ENCODE assay signal across 26 cellular contexts in genomic region chr6:122647765-122648164, GRCh38. TPM values are rescaled to one million over a fixed set of nuclear protein-coding genes. Genes with fewer than 3 reads are reported as not detected.
"Had no signal": no experiment of that assay in that cellular context is flagged by ENCODE, and none has a peak within 500 bp of the region (broad histone marks: within the 10 kb centered on the region; RNA-seq: fewer than 3 reads in every experiment).

No MANE protein-coding gene starts in this region.

- H3K4me3 Mint-ChIP-seq: activated naive CD8-positive, alpha-beta T cell; activated T-cell treated with anti-CD3 and anti-CD28 coated beads, Interleukin-2, amount 50 U/mL, for 72 hours; mesothelial cell of epicardium; naive thymus-derived CD8-positive, alpha-beta T cell; neural crest cell had no signal

- H3K9me3 Mint-ChIP-seq: activated T-cell treated with anti-CD3 and anti-CD28 coated beads, Interleukin-2, amount 50 U/mL, for 72 hours; naive thymus-derived CD8-positive, alpha-beta T cell had no signal

- H3K36me3 Mint-ChIP-seq: activated naive CD8-positive, alpha-beta T cell; naive thymus-derived CD8-positive, alpha-beta T cell had no signal

- H3K4me1 Mint-ChIP-seq: naive thymus-derived CD8-positive, alpha-beta T cell had no signal

- H3K27ac Mint-ChIP-seq: activated naive CD8-positive, alpha-beta T cell; activated T-cell treated with anti-CD3 and anti-CD28 coated beads, Interleukin-2, amount 50 U/mL, for 72 hours; mesothelial cell of epicardium; naive thymus-derived CD8-positive, alpha-beta T cell had no signal

- ATAC-seq: activated T-cell treated with anti-CD3 and anti-CD28 coated beads, Interleukin-2, amount 50 U/mL, for 72 hours; body of pancreas; heart right ventricle; left cardiac atrium; left ventricle myocardium superior; naive thymus-derived CD8-positive, alpha-beta T cell; pancreas; psoas muscle had no signal

- DNase-seq: activated CD4-positive, alpha-beta T cell treated with anti-CD3 and anti-CD28 coated beads for 4 hours; activated CD4-positive, alpha-beta T cell treated with anti-CD3 and anti-CD28 coated beads, Interleukin-2, amount 50 U/mL, for 4 hours; activated CD4-positive, CD25-positive, alpha-beta regulatory T cell; activated naive CD4-positive, alpha-beta T cell; activated T-cell treated with anti-CD3 and anti-CD28 coated beads for 4 hours; activated T-cell treated with anti-CD3 and anti-CD28 coated beads, Interleukin-2, amount 50 U/mL, for 72 hours; anterior cingulate cortex; body of pancreas; cerebellar nuclear complex; cortex of kidney; foreskin fibroblast; heart right ventricle; left cardiac atrium; left ventricle myocardium superior; naive thymus-derived CD8-positive, alpha-beta T cell; nucleus accumbens; pancreas; psoas muscle; stimulated activated CD4-positive, alpha-beta T cell treated with anti-CD3 and anti-CD28 coated beads, Interleukin-15, amount 100 ng/mL, for 24 hours; stimulated activated CD4-positive, alpha-beta T cell treated with anti-CD3 and anti-CD28 coated beads, Interleukin-2, amount 100 ng/mL, for 24 hours; stimulated activated naive CD4-positive, alpha-beta T cell; tibial artery had no signal

- H3K27me3 Mint-ChIP-seq: activated naive CD8-positive, alpha-beta T cell had no signal

RNA-seq across cellular contexts. Expression of gene PKIB, which starts 37.6 kb away (rescaled TPM):
- total RNA-seq: endothelial cell of umbilical vein had no signal
- polyA plus RNA-seq: endothelial cell of umbilical vein had no signal
